21 cellular contexts compared by ENCODE assay signal in the genomic region with DNA sequence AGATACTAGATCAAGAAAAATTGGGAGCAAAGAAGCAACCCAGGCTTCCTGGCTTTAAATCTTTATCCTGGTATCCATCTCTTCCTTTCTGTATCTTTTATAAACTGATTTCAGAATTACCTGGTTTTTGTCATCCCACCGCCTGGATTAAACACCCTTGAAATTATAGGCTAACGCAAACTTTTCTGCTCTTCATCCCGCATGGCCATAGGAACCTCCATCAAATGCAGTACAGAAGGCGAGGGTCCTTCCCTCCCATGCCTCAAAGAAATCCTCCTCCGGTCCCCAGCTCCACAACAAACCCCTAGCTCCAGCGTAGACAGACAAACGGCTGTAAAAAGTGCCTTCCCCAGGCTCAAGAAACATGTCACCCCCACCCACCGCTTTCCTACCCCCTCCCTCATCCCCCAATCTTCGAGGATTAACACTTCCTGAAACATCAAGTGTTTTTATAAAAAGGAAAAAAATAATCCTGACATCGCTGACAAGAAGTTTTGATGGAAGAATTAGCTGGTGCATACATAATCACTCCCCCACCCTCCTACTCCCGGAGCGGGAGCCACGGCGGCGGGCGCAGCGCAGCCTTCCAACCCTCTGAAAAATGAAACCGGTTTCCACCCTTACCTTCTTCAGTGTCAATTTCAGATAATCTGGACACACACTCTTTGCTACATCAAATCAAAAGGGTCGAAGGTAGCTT. TPM values are rescaled to one million over a fixed set of nuclear protein-coding genes. Genes with fewer than 3 reads are reported as not detected.
DNase-seq lines count a peak whose midpoint lies in the region; ATAC-seq, FAIRE-seq and TF ChIP-seq lines count a peak whose summit lies in the region.
"Had no signal": no experiment of that assay in that cellular context is flagged by ENCODE, and none has a peak within 500 bp of the region (broad histone marks: within the 10 kb centered on the region; RNA-seq: fewer than 3 reads in every experiment).

No MANE protein-coding gene starts in this region.

- H3K36me3 ChIP-seq in HepG2 (replicated peaks in 1 of 2; ENCODE audit: control insufficient read depth in 1 of 2, insufficient read depth in 2 of 2, low read length in 2 of 2) (no peaks in the 10 kb centered on the region), right lobe of liver (no peaks in the 10 kb centered on the region)

- peaks cover 26 to 99% of the 10 kb centered on the region in 2 experiments for H3K27me3 ChIP-seq in HepG2 (ENCODE audit: control insufficient read depth in 1 of 2, insufficient read depth in 2 of 2, low read length in 2 of 2)
- H3K27me3 ChIP-seq in right lobe of liver = peaks cover 42 to 90% of the 10 kb centered on the region in 2 donors

- no peak overlapping the region for H3K4me3 ChIP-seq in HepG2 (replicated peaks in 1 of 3; ENCODE audit: insufficient read depth in 1 of 3, low read depth in 2 of 3, low read length in 3 of 3)
- no peak overlapping the region for H3K4me3 ChIP-seq in right lobe of liver

- ATAC-seq in HepG2 = no peak
- no peak for ATAC-seq in right lobe of liver
- no peak for ATAC-seq in memory B cell (ENCODE audit: low read depth)
- ATAC-seq in GM18511 (IDR thresholded peaks at IDR 0.05; ENCODE audit: unreplicated experiment) = no peak
- ATAC-seq in GM18505 (IDR thresholded peaks at IDR 0.05; ENCODE audit: unreplicated experiment) = no peak
- no peak for ATAC-seq in GM19324 (IDR thresholded peaks at IDR 0.05; ENCODE audit: low FRiP score, unreplicated experiment)
- ATAC-seq: activated CD8-positive, alpha-beta T cell treated with anti-CD3 and anti-CD28 coated beads, Interleukin-2, amount 10 ng/mL, durations not matched to agents 7 days and 5 days; GM12878 had no signal

- peaks cover 32% of the 10 kb centered on the region for H3K27me3 Mint-ChIP-seq in memory B cell

- CTCF ChIA-PET in HepG2 (lab: Yijun Ruan, JAX; ENCODE audit: low intra/inter-chr PET ratio, low total read pairs) = no interaction called here

- in situ Hi-C loops in HepG2 (cut with HindIII; ENCODE audit: extremely low pct_ligation_motif_present, low pct_unique_long_range_greater_than_20kb) = no loop called here

- POLR2A ChIA-PET in HepG2 (lab: Yijun Ruan, JAX) = no interaction called here

- H3K9me3 Mint-ChIP-seq in memory B cell = peaks cover 1% of the 10 kb centered on the region

- FAIRE-seq in HepG2 (lab: Jason Lieb, UNC) = no peak
- FAIRE-seq: bronchial epithelial cell, GM12878 had no signal

- no peak overlapping the region for H3K4me3 Mint-ChIP-seq in memory B cell
- H3K4me3 Mint-ChIP-seq: activated CD8-positive, alpha-beta T cell treated with anti-CD3 and anti-CD28 coated beads, Interleukin-2, amount 10 ng/mL, durations not matched to agents 7 days and 5 days had no signal

- peak overlapping the region; percentile 29 for H3K27ac Mint-ChIP-seq in memory B cell
- H3K27ac Mint-ChIP-seq: activated CD8-positive, alpha-beta T cell treated with anti-CD3 and anti-CD28 coated beads, Interleukin-2, amount 10 ng/mL, durations not matched to agents 7 days and 5 days had no signal

- intact Hi-C loops in HepG2 (cut with micrococcal nuclease; ENCODE audit: unreplicated experiment) = no loop called here
- intact Hi-C loops in right lobe of liver (cut with DNase I) = no loop called here

- H3K27ac ChIP-seq in HepG2 (ENCODE audit: extremely low read length, insufficient read depth, low read length) (no peak overlapping the region), right lobe of liver (no peak overlapping the region)
- H3K27ac ChIP-seq: parathyroid adenoma had no signal

- H3K4me2 ChIP-seq in HepG2 (ENCODE audit: low read depth, low read length) = no peak overlapping the region

- H3K79me2 ChIP-seq in HepG2 (ENCODE audit: insufficient read depth, low read length) = no peaks in the 10 kb centered on the region
- H3K79me2 ChIP-seq: parathyroid adenoma had no signal

- TF ChIP-seq EP300 in HepG2 (IDR thresholded peaks at IDR 0.05; ENCODE audit: low read depth in 2 of 2, low read length in 2 of 2) (no peak), HepG2 (CRISPR knock-in tag; IDR thresholded peaks at IDR 0.05; ENCODE audit: borderline replicate concordance) (no peak)

- H3K36me3 Mint-ChIP-seq in memory B cell = peaks cover 1% of the 10 kb centered on the region
- H3K36me3 Mint-ChIP-seq: immature natural killer cell had no signal

- H3K4me1 Mint-ChIP-seq in memory B cell = peaks cover 12% of the 10 kb centered on the region

- H3K9me3 ChIP-seq in HepG2 (ENCODE audit: low read length) (no peaks in the 10 kb centered on the region), right lobe of liver (no peaks in the 10 kb centered on the region)

- peaks cover 6% of the 10 kb centered on the region; the same call in 1 of the 2 replicates for H4K20me1 ChIP-seq in HepG2 (ENCODE audit: insufficient read depth, low read length)

- WGBS in HepG2 (ENCODE audit: low lambda C conversion rate) = 33% methylated on average over 19 of the region's 19 CpGs
- 7% methylated on average over 19 of the region's 19 CpGs for WGBS in right lobe of liver (ENCODE audit: insufficient coverage, low coverage, low lambda C conversion rate, missing lambda C conversion rate)

- H3K4me1 ChIP-seq in HepG2 (ENCODE audit: insufficient read depth, low read length) (peaks cover 50% of the 10 kb centered on the region), right lobe of liver (peaks cover 0 to 22% (median 0%) of the 10 kb centered on the region in 4 donors)

- no peak overlapping the region for H2AFZ ChIP-seq in HepG2 (ENCODE audit: low read length)
- H2AFZ ChIP-seq: parathyroid adenoma had no signal

- BruUV-seq in HepG2 (replicated peaks; lab: Mats Ljungman, UMichigan) = no TSS peak

- TF ChIP-seq CTCF in HepG2 (CRISPR knock-in tag; IDR thresholded peaks at IDR 0.05) = no peak
- no peak for TF ChIP-seq CTCF in right lobe of liver (IDR thresholded peaks at IDR 0.05)

- no peak overlapping the region for H3K9ac ChIP-seq in HepG2 (ENCODE audit: insufficient read depth, low read depth, low read length)
- H3K9ac ChIP-seq: parathyroid adenoma had no signal

- TF ChIP-seq POLR2A in HepG2 (IDR thresholded peaks at IDR 0.05; ENCODE audit: insufficient read depth in 1 of 2, low read depth in 2 of 2, low read length in 2 of 2) = no peak
- TF ChIP-seq POLR2A in right lobe of liver (IDR thresholded peaks at IDR 0.05) = no peak
- TF ChIP-seq POLR2A in GM18505 (IDR thresholded peaks at IDR 0.05; ENCODE audit: borderline replicate concordance, extremely low read depth, insufficient read depth, insufficient read length) = no peak

- no peak for TF ChIP-seq RAD21 in HepG2 (CRISPR knock-in tag; IDR thresholded peaks at IDR 0.05)

- no peak for DNase-seq in HepG2 (ENCODE audit: low spot score)
- DNase-seq in right lobe of liver = no peak
- peak; percentile 79 for DNase-seq in NCI-H748 (lab: John Stamatoyannopoulos, UW; ENCODE audit: unreplicated experiment)
- no peak for DNase-seq in memory B cell (ENCODE audit: low spot score in 2 of 2)
- no peak for DNase-seq in NCI-H446 treated with DMSO at 0.1 percent for 48 hours (lab: John Stamatoyannopoulos, UW)
- DNase-seq: activated CD8-positive, alpha-beta T cell treated with anti-CD3 and anti-CD28 coated beads, Interleukin-2, amount 10 ng/mL, durations not matched to agents 7 days and 5 days; activated naive CD4-positive, alpha-beta T cell treated with Interleukin-2 at 50 U/mL for 16 hours; C1 segment of cervical spinal cord; effector memory CD4-positive, alpha-beta T cell; immature natural killer cell; mesendoderm; NCI-H2029; NK-92 treated with Interleukin-12 subunit alpha and Interleukin-12 subunit beta, amount 100 ng/mL, for 24 hours; stimulated activated CD4-positive, alpha-beta T cell treated with anti-CD3 and anti-CD28 coated beads, Interleukin-12 subunit alpha, Interleukin-12 subunit beta, amount 100 ng/mL, for 4 hours had no signal

RNA-seq across cellular contexts. Expression of a gene that starts 7.6 kb away (rescaled TPM):
- total RNA-seq in HepG2 (2016; rRNA removed; fragmentation: Illumina TruSeq; extraction: Trizol) (0.18 TPM in 1 of 2 replicates, not detected in the other), right lobe of liver (not detected)
- total RNA-seq in HepG2 (2016; cell fraction: cytosol; rRNA removed; fragmentation: Illumina TruSeq; extraction: Trizol; ENCODE audit: low read depth) = not detected in 2 replicates
- total RNA-seq in HepG2 (2016; cell fraction: insoluble cytoplasmic fraction; rRNA removed; fragmentation: Illumina TruSeq; extraction: Trizol) = 0.13 and 0.52 TPM in 2 replicates
- total RNA-seq in HepG2 (2016; cell fraction: membrane; rRNA removed; fragmentation: Illumina TruSeq; extraction: Trizol) = 0.09 TPM in 1 of 2 replicates, not detected in the other
- total RNA-seq in HepG2 (2016; cell fraction: nucleus; rRNA removed; fragmentation: Illumina TruSeq; extraction: Trizol) = 0.25 and 0.37 TPM in 2 replicates
- 0.69 and 0.86 TPM in 2 replicates for polyA plus RNA-seq in HepG2 (2011; rRNA removed)
- 0.40 and 0.47 TPM in 2 replicates for polyA plus RNA-seq in HepG2 (2011; cell fraction: cytosol; rRNA removed)
- polyA plus RNA-seq in HepG2 (2011; cell fraction: nucleus; rRNA removed) = 3.0 and 3.7 TPM in 2 replicates
- 0.32 and 0.51 TPM in 2 replicates for polyA plus RNA-seq in HepG2 (2012)
- 0.19 TPM in 1 of 2 replicates, not detected in the other for polyA plus RNA-seq in HepG2 (2016; cell fraction: cytosol; fragmentation: Illumina TruSeq; extraction: Trizol; ENCODE audit: low read depth)
- 0.27 and 0.41 TPM in 2 replicates for polyA plus RNA-seq in HepG2 (2016; cell fraction: insoluble cytoplasmic fraction; fragmentation: Illumina TruSeq; extraction: Trizol; ENCODE audit: low read depth)
- 0.09 and 0.16 TPM in 2 replicates for polyA plus RNA-seq in HepG2 (2016; cell fraction: membrane; fragmentation: Illumina TruSeq; extraction: Trizol; ENCODE audit: low read depth)
- polyA plus RNA-seq in HepG2 (2016; cell fraction: nucleus; fragmentation: Illumina TruSeq; extraction: Trizol; ENCODE audit: insufficient read depth, low read depth) = 0.94 TPM in 1 of 2 replicates, not detected in the other
- polyA minus RNA-seq in HepG2 (2011; rRNA and poly(A)+ RNA removed; ENCODE audit: low replicate concordance) = 0.89 and 1.8 TPM in 2 replicates
- 0.40 and 1.1 TPM in 2 replicates for polyA minus RNA-seq in HepG2 (2011; cell fraction: cytosol; rRNA and poly(A)+ RNA removed)
- 1.8 and 2.2 TPM in 2 replicates for polyA minus RNA-seq in HepG2 (2011; cell fraction: nucleus; rRNA and poly(A)+ RNA removed)
- total RNA-seq: activated CD8-positive, alpha-beta T cell treated with anti-CD3 and anti-CD28 coated beads, Interleukin-2, amount 10 ng/mL, durations not matched to agents 7 days and 5 days; bronchial epithelial cell; GM12878; subcutaneous adipose tissue had no signal
- polyA plus RNA-seq: immature natural killer cell had no signal

RNA-seq across cellular contexts. Expression of a gene that starts 9.8 kb away (rescaled TPM):
- 0.15 TPM in 1 of 2 replicates, not detected in the other for total RNA-seq in HepG2 (2016; rRNA removed; fragmentation: Illumina TruSeq; extraction: Trizol)
- total RNA-seq in HepG2 (2016; cell fraction: cytosol; rRNA removed; fragmentation: Illumina TruSeq; extraction: Trizol; ENCODE audit: low read depth) = 0.09 TPM in 1 of 2 replicates, not detected in the other
- 0.09 TPM in 1 of 2 replicates, not detected in the other for total RNA-seq in HepG2 (2016; cell fraction: insoluble cytoplasmic fraction; rRNA removed; fragmentation: Illumina TruSeq; extraction: Trizol)
- total RNA-seq in HepG2 (2016; cell fraction: membrane; rRNA removed; fragmentation: Illumina TruSeq; extraction: Trizol) = 0.06 and 0.17 TPM in 2 replicates
- not detected in 2 replicates for total RNA-seq in HepG2 (2016; cell fraction: nucleus; rRNA removed; fragmentation: Illumina TruSeq; extraction: Trizol)
- polyA plus RNA-seq in HepG2 (2011; rRNA removed) = 0.07 TPM in 2 replicates
- polyA plus RNA-seq in HepG2 (2011; cell fraction: cytosol; rRNA removed) = 0.04 and 0.05 TPM in 2 replicates
- polyA plus RNA-seq in HepG2 (2011; cell fraction: nucleus; rRNA removed) = 0.29 and 0.59 TPM in 2 replicates
- 0.17 and 0.25 TPM in 2 replicates for polyA plus RNA-seq in HepG2 (2012)
- polyA plus RNA-seq in HepG2 (2016; cell fraction: cytosol; fragmentation: Illumina TruSeq; extraction: Trizol; ENCODE audit: low read depth) = 0.07 and 0.12 TPM in 2 replicates
- polyA plus RNA-seq in HepG2 (2016; cell fraction: insoluble cytoplasmic fraction; fragmentation: Illumina TruSeq; extraction: Trizol; ENCODE audit: low read depth) = 0.25 and 0.37 TPM in 2 replicates
- polyA plus RNA-seq in HepG2 (2016; cell fraction: membrane; fragmentation: Illumina TruSeq; extraction: Trizol; ENCODE audit: low read depth) = 0.21 and 0.24 TPM in 2 replicates
- 0.36 and 0.59 TPM in 2 replicates for polyA plus RNA-seq in HepG2 (2016; cell fraction: nucleus; fragmentation: Illumina TruSeq; extraction: Trizol; ENCODE audit: insufficient read depth, low read depth)
- polyA minus RNA-seq in HepG2 (2011; rRNA and poly(A)+ RNA removed; ENCODE audit: low replicate concordance) = 0.07 and 0.10 TPM in 2 replicates
- polyA minus RNA-seq in HepG2 (2011; cell fraction: cytosol; rRNA and poly(A)+ RNA removed) = 0.20 and 0.44 TPM in 2 replicates
- not detected in 2 replicates for polyA minus RNA-seq in HepG2 (2011; cell fraction: nucleus; rRNA and poly(A)+ RNA removed)
- not detected for total RNA-seq in right lobe of liver
- total RNA-seq: activated CD8-positive, alpha-beta T cell treated with anti-CD3 and anti-CD28 coated beads, Interleukin-2, amount 10 ng/mL, durations not matched to agents 7 days and 5 days; bronchial epithelial cell; GM12878; subcutaneous adipose tissue had no signal
